9 cellular contexts compared by ENCODE assay signal in genomic region chr2:221465776-221466175, GRCh38.
DNase-seq lines count a peak whose midpoint lies in the region; ATAC-seq and TF ChIP-seq lines count a peak whose summit lies in the region.
"Had no signal": no experiment of that assay in that cellular context is flagged by ENCODE, and none has a peak within 500 bp of the region (broad histone marks: within the 10 kb centered on the region; RNA-seq: fewer than 3 reads in every experiment).

No MANE protein-coding gene starts in this region.

- no peaks in the 10 kb centered on the region for H3K79me2 ChIP-seq in hepatocyte

- DNase-seq in CMK (ENCODE audit: low read depth) (peak; percentile 20), hepatocyte (ENCODE audit: low spot score) (no peak), body of pancreas (no peak), transverse colon (no peak), NCI-H2227 treated with DMSO at 0.1 percent for 48 hours (lab: John Stamatoyannopoulos, UW) (no peak)
- peak; percentile 18 for DNase-seq in activated CD4-positive, alpha-beta memory T cell treated with anti-CD3 and anti-CD28 coated beads, Interleukin-2, amount 10 ng/mL, durations not matched to agents 7 days and 5 days

- H3K4me1 ChIP-seq in hepatocyte (ENCODE audit: insufficient read depth) (no peaks in the 10 kb centered on the region), body of pancreas (no peaks in the 10 kb centered on the region), transverse colon (peaks cover 0 to 28% (median 1%) of the 10 kb centered on the region in 4 donors)

- peaks cover 10% of the 10 kb centered on the region for H4K20me1 ChIP-seq in hepatocyte (ENCODE audit: insufficient read depth, poor library complexity, severe bottlenecking)

- POLR2A ChIA-PET in activated CD4-positive, alpha-beta memory T cell treated with anti-CD3 and anti-CD28 coated beads, Interleukin-2, amount 10 ng/mL, durations not matched to agents 7 days and 5 days (lab: Charles Lee): interaction anchor here (1.3 kb wide), 1 partner anchor 52 kb away, joined by 4 read pairs; no protein-coding TSS in a partner anchor

- H3K36me3 Mint-ChIP-seq in activated CD4-positive, alpha-beta memory T cell treated with anti-CD3 and anti-CD28 coated beads, Interleukin-2, amount 10 ng/mL, durations not matched to agents 7 days and 5 days (ENCODE audit: low read depth): peaks cover 2% of the 10 kb centered on the region

- in situ Hi-C loops in transverse colon (cut with MboI; ENCODE audit: low pct_ligation_motif_present in 1 of 4, low pct_unique_long_range_greater_than_20kb in 1 of 4, low sequenced_read_pairs in 3 of 4): no loop called here

- H2AFZ ChIP-seq in hepatocyte: no peak overlapping the region

- H3K9me3 ChIP-seq in hepatocyte (ENCODE audit: low read depth) (no peaks in the 10 kb centered on the region), body of pancreas (no peaks in the 10 kb centered on the region), transverse colon (no peaks in the 10 kb centered on the region)

- no peak overlapping the region for H3K4me2 ChIP-seq in hepatocyte

- 95% methylated on average over 11 of the region's 11 CpGs for WGBS in hepatocyte (ENCODE audit: low lambda C conversion rate, missing lambda C conversion rate)
- 76 to 91% methylated on average over 11 of the region's 11 CpGs for WGBS in body of pancreas, 2 donors
- WGBS in transverse colon (ENCODE audit: low coverage in 1 of 2), 2 donors: 71 to 85% methylated on average over 7 to 11 of the region's 11 CpGs

- no peak for TF ChIP-seq EP300 in transverse colon (IDR thresholded peaks at IDR 0.05; ENCODE audit: low read depth)

- H3K4me1 Mint-ChIP-seq in activated CD4-positive, alpha-beta memory T cell treated with anti-CD3 and anti-CD28 coated beads, Interleukin-2, amount 10 ng/mL, durations not matched to agents 7 days and 5 days: peaks cover 35% of the 10 kb centered on the region

- TF ChIP-seq CTCF in hepatocyte (IDR thresholded peaks at IDR 0.05; ENCODE audit: poor library complexity): no peak
- TF ChIP-seq CTCF in body of pancreas (IDR thresholded peaks at IDR 0.05): no peak
- TF ChIP-seq CTCF in transverse colon (IDR thresholded peaks at IDR 0.05): no peak

- peak; percentile 74 for ATAC-seq in GM19438 (IDR thresholded peaks at IDR 0.05; ENCODE audit: low read depth, unreplicated experiment)
- ATAC-seq in HG03354 (IDR thresholded peaks at IDR 0.05; ENCODE audit: poor library complexity, severe bottlenecking, unreplicated experiment): peak; percentile 78
- no peak for ATAC-seq in body of pancreas

- intact Hi-C loops in body of pancreas (cut with DNase I): no loop called here
- intact Hi-C loops in transverse colon (cut with DNase I; ENCODE audit: low total_unique reads): no loop called here

- no peaks in the 10 kb centered on the region for H3K27me3 Mint-ChIP-seq in activated CD4-positive, alpha-beta memory T cell treated with anti-CD3 and anti-CD28 coated beads, Interleukin-2, amount 10 ng/mL, durations not matched to agents 7 days and 5 days
- H3K27me3 Mint-ChIP-seq: central memory CD8-positive, alpha-beta T cell had no signal

- H3K36me3 ChIP-seq in hepatocyte (replicated peaks; ENCODE audit: insufficient read depth, low read depth): no peaks in the 10 kb centered on the region
- no peaks in the 10 kb centered on the region for H3K36me3 ChIP-seq in body of pancreas (replicated peaks in 1 of 2; ENCODE audit: insufficient read depth in 1 of 2, low read depth in 2 of 2)
- no peaks in the 10 kb centered on the region for H3K36me3 ChIP-seq in transverse colon

- no peak overlapping the region for H3K27ac Mint-ChIP-seq in activated CD4-positive, alpha-beta memory T cell treated with anti-CD3 and anti-CD28 coated beads, Interleukin-2, amount 10 ng/mL, durations not matched to agents 7 days and 5 days

- no peak for TF ChIP-seq POLR2A in body of pancreas (IDR thresholded peaks at IDR 0.05)
- no peak for TF ChIP-seq POLR2A in transverse colon (IDR thresholded peaks at IDR 0.05)

- H3K27ac ChIP-seq in hepatocyte: no peak overlapping the region
- no peak overlapping the region for H3K27ac ChIP-seq in body of pancreas
- H3K27ac ChIP-seq in transverse colon: no peak overlapping the region

- CTCF ChIA-PET in activated CD4-positive, alpha-beta memory T cell treated with anti-CD3 and anti-CD28 coated beads, Interleukin-2, amount 10 ng/mL, durations not matched to agents 7 days and 5 days (lab: Charles Lee): no interaction called here

- H3K4me3 ChIP-seq in hepatocyte (no peak overlapping the region), body of pancreas (no peak overlapping the region), transverse colon (no peak overlapping the region)

- H3K9me3 Mint-ChIP-seq in activated CD4-positive, alpha-beta memory T cell treated with anti-CD3 and anti-CD28 coated beads, Interleukin-2, amount 10 ng/mL, durations not matched to agents 7 days and 5 days: no peaks in the 10 kb centered on the region
- H3K9me3 Mint-ChIP-seq: central memory CD8-positive, alpha-beta T cell had no signal

- H3K27me3 ChIP-seq in hepatocyte: no peaks in the 10 kb centered on the region
- no peaks in the 10 kb centered on the region for H3K27me3 ChIP-seq in body of pancreas
- no peaks in the 10 kb centered on the region for H3K27me3 ChIP-seq in transverse colon

- H3K4me3 Mint-ChIP-seq in activated CD4-positive, alpha-beta memory T cell treated with anti-CD3 and anti-CD28 coated beads, Interleukin-2, amount 10 ng/mL, durations not matched to agents 7 days and 5 days: no peak overlapping the region
- H3K4me3 Mint-ChIP-seq: central memory CD8-positive, alpha-beta T cell had no signal

- H3K9me2 ChIP-seq in hepatocyte (replicated peaks; ENCODE audit: insufficient read depth): no peaks in the 10 kb centered on the region

Comparison
In these comparisons a context has a peak if more than half of its experiments do, and no peak if none do; other contexts are left out.
1. DNase-seq: peak in CMK (single experiment) and activated CD4-positive, alpha-beta memory T cell treated with anti-CD3 and anti-CD28 coated beads, Interleukin-2, amount 10 ng/mL, durations not matched to agents 7 days and 5 days (single experiment); none in hepatocyte (single experiment), body of pancreas (0 of 4), transverse colon (single experiment) and NCI-H2227 treated with DMSO at 0.1 percent for 48 hours (single experiment).